ENCODE assay signal across 11 cellular contexts in the genomic region with DNA sequence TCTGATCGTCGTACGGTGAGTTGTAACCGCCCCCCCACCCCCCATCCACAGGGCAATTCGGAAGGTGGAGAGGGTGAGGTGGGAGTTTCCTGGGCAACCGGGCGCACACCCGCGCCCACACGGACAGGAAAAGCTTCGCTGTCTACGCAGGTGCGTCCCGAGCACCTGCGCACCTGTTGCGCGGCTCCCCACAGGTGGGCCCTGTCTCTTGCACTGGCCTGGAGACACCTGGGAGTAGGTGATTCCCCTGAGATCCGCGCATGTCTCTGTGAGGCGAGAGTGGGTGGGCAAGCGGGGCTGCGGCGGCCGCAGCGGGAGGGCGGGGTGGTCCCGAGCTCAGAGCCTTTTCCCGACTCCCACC. TPM values are rescaled to one million over a fixed set of nuclear protein-coding genes. Genes with fewer than 3 reads are reported as not detected.
DNase-seq lines count a peak whose midpoint lies in the region; ATAC-seq and TF ChIP-seq lines count a peak whose summit lies in the region.
"Had no signal": no experiment of that assay in that cellular context is flagged by ENCODE, and none has a peak within 500 bp of the region (broad histone marks: within the 10 kb centered on the region; RNA-seq: fewer than 3 reads in every experiment).

No MANE protein-coding gene starts in this region.

- no peak for DNase-seq in CD4-positive, alpha-beta memory T cell
- DNase-seq in WTC11 (ENCODE audit: low spot score) (peak; percentile 27), mucosa of descending colon (peak; percentile 17 to 59 (median 52)), NCI-H446 treated with DMSO at 0.1 percent for 48 hours (lab: John Stamatoyannopoulos, UW) (no peak), GDM1 (lab: John Stamatoyannopoulos, UW) (no peak), MG63 (no peak)
- no peak for DNase-seq in NK-92 treated with Interleukin-12 subunit alpha and Interleukin-12 subunit beta, amount 100 ng/mL, for 24 hours (lab: John Stamatoyannopoulos, UW)
- DNase-seq: SIG-M5 had no signal

- H3K4me3 ChIP-seq in CD4-positive, alpha-beta memory T cell (ENCODE audit: low read length in 2 of 2), result no peak overlapping the region
- no peak overlapping the region for H3K4me3 ChIP-seq in mucosa of descending colon
- no peak overlapping the region; the same call in 1 of the 2 replicates for H3K4me3 ChIP-seq in MG63

- no peaks in the 10 kb centered on the region for H3K9me3 ChIP-seq in CD4-positive, alpha-beta memory T cell (ENCODE audit: control insufficient read depth in 1 of 2, low read length in 2 of 2)
- H3K9me3 ChIP-seq in mucosa of descending colon (no peaks in the 10 kb centered on the region), MG63 (no peaks in the 10 kb centered on the region)
- H3K9me3 ChIP-seq: gastroesophageal sphincter, thyroid gland had no signal

- peaks cover 15% of the 10 kb centered on the region for H3K4me1 ChIP-seq in CD4-positive, alpha-beta memory T cell (ENCODE audit: insufficient read depth, low read length)
- H3K4me1 ChIP-seq in mucosa of descending colon (ENCODE audit: low read depth), result peaks cover 16% of the 10 kb centered on the region

- no peaks in the 10 kb centered on the region for H3K9me3 Mint-ChIP-seq in CD4-positive, alpha-beta memory T cell
- H3K9me3 Mint-ChIP-seq in WTC11, result no peaks in the 10 kb centered on the region

- no peaks in the 10 kb centered on the region for H3K36me3 Mint-ChIP-seq in CD4-positive, alpha-beta memory T cell
- H3K36me3 Mint-ChIP-seq in WTC11, result no peaks in the 10 kb centered on the region

- intact Hi-C loops in CD4-positive, alpha-beta memory T cell (cut with micrococcal nuclease), result no loop called here
- intact Hi-C loops in mucosa of descending colon (cut with DNase I, micrococcal nuclease), result no loop called here

- CTCF ChIA-PET in CD4-positive, alpha-beta memory T cell (lab: Charles Lee; ENCODE audit: partially characterized antibody), result no interaction called here
- CTCF ChIA-PET in WTC11 (lab: Charles Lee), result interaction anchor here (1.3 to 1.5 kb wide), 2 partner anchors 12 to 412 kb away, joined by 3 to 6 read pairs; a partner anchor contains a TSS

- peak; percentile 29 for ATAC-seq in HG02642 (IDR thresholded peaks at IDR 0.05; ENCODE audit: poor library complexity, unreplicated experiment)
- peak; percentile 31 for ATAC-seq in WTC11
- peak; percentile 81 for ATAC-seq in mucosa of descending colon

- peak overlapping the region in 7 of 8 donors; percentile 18 to 75 (median 65) for H3K4me3 Mint-ChIP-seq in CD4-positive, alpha-beta memory T cell
- H3K4me3 Mint-ChIP-seq in WTC11, result peak overlapping the region; percentile 64

- peaks cover 33 to 36% of the 10 kb centered on the region in 2 donors for H3K27me3 Mint-ChIP-seq in CD4-positive, alpha-beta memory T cell
- peaks cover 78% of the 10 kb centered on the region for H3K27me3 Mint-ChIP-seq in WTC11 (ENCODE audit: low read depth)

- H3K27ac Mint-ChIP-seq in CD4-positive, alpha-beta memory T cell, result no peak overlapping the region
- no peak overlapping the region for H3K27ac Mint-ChIP-seq in WTC11

- H3K27me3 ChIP-seq in CD4-positive, alpha-beta memory T cell (ENCODE audit: insufficient read depth, low read length), result peaks cover 29% of the 10 kb centered on the region
- peaks cover 36% of the 10 kb centered on the region for H3K27me3 ChIP-seq in MG63

- POLR2A ChIA-PET in CD4-positive, alpha-beta memory T cell (lab: Charles Lee; ENCODE audit: partially characterized antibody), result no interaction called here
- POLR2A ChIA-PET in WTC11 (lab: Charles Lee), result no interaction called here

- no peak for TF ChIP-seq CTCF in WTC11 (IDR thresholded peaks at IDR 0.05)
- TF ChIP-seq CTCF in mucosa of descending colon (IDR thresholded peaks at IDR 0.05), result no peak

- no peaks in the 10 kb centered on the region for H3K36me3 ChIP-seq in CD4-positive, alpha-beta memory T cell (ENCODE audit: insufficient read depth, low read length)
- H3K36me3 ChIP-seq in mucosa of descending colon (ENCODE audit: low read depth) (no peaks in the 10 kb centered on the region), MG63 (no peaks in the 10 kb centered on the region)
- H3K36me3 ChIP-seq: gastroesophageal sphincter, thyroid gland had no signal

- H3K27ac ChIP-seq in CD4-positive, alpha-beta memory T cell (ENCODE audit: low read depth, low read length), result no peak overlapping the region
- H3K27ac ChIP-seq: gastroesophageal sphincter, thyroid gland had no signal

- peaks cover 7 to 20% (median 15%) of the 10 kb centered on the region in 4 donors for H3K4me1 Mint-ChIP-seq in CD4-positive, alpha-beta memory T cell
- peaks cover 10% of the 10 kb centered on the region for H3K4me1 Mint-ChIP-seq in WTC11

TF ChIP-seq in WTC11, 78 proteins besides CTCF, POLR2A, EP300 and RAD21 (continues in another document):
- TF ChIP-seq CREM (CRISPR knock-in tag; IDR thresholded peaks at IDR 0.05) (no peak), E2F4 (CRISPR knock-in tag; IDR thresholded peaks at IDR 0.05; ENCODE audit: borderline replicate concordance, low read depth) (no peak), ZNF281 (CRISPR knock-in tag; IDR thresholded peaks at IDR 0.05) (no peak), ZNF317 (CRISPR knock-in tag; IDR thresholded peaks at IDR 0.05; ENCODE audit: borderline replicate concordance, low read depth) (no peak), ZBTB21 (CRISPR knock-in tag; IDR thresholded peaks at IDR 0.05; ENCODE audit: borderline replicate concordance) (no peak), ZNF416 (CRISPR knock-in tag; IDR thresholded peaks at IDR 0.05) (no peak)
- TF ChIP-seq, protein P1, sequence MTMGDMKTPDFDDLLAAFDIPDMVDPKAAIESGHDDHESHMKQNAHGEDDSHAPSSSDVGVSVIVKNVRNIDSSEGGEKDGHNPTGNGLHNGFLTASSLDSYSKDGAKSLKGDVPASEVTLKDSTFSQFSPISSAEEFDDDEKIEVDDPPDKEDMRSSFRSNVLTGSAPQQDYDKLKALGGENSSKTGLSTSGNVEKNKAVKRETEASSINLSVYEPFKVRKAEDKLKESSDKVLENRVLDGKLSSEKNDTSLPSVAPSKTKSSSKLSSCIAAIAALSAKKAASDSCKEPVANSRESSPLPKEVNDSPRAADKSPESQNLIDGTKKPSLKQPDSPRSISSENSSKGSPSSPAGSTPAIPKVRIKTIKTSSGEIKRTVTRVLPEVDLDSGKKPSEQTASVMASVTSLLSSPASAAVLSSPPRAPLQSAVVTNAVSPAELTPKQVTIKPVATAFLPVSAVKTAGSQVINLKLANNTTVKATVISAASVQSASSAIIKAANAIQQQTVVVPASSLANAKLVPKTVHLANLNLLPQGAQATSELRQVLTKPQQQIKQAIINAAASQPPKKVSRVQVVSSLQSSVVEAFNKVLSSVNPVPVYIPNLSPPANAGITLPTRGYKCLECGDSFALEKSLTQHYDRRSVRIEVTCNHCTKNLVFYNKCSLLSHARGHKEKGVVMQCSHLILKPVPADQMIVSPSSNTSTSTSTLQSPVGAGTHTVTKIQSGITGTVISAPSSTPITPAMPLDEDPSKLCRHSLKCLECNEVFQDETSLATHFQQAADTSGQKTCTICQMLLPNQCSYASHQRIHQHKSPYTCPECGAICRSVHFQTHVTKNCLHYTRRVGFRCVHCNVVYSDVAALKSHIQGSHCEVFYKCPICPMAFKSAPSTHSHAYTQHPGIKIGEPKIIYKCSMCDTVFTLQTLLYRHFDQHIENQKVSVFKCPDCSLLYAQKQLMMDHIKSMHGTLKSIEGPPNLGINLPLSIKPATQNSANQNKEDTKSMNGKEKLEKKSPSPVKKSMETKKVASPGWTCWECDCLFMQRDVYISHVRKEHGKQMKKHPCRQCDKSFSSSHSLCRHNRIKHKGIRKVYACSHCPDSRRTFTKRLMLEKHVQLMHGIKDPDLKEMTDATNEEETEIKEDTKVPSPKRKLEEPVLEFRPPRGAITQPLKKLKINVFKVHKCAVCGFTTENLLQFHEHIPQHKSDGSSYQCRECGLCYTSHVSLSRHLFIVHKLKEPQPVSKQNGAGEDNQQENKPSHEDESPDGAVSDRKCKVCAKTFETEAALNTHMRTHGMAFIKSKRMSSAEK (CRISPR knock-in tag; IDR thresholded peaks at IDR 0.05; ENCODE audit: borderline replicate concordance), result no peak

RNA-seq across cellular contexts. Expression of gene ATP6V1C2, which starts 0.5 kb away (rescaled TPM):
- total RNA-seq in CD4-positive, alpha-beta memory T cell, result not detected
- under 1 TPM; 0.17 to 0.20 TPM for polyA plus RNA-seq in CD4-positive, alpha-beta memory T cell
- total RNA-seq in WTC11 (2021), result 0.42 to 1.9 TPM (median 1.2 TPM) in 3 replicates
- 1 to 10 TPM in 2 of 3 donors, under 1 TPM in 1; 0.57 to 3.8 (median 1.0) TPM for total RNA-seq in mucosa of descending colon
- total RNA-seq in MG63 (2014; rRNA removed; shearing (Covaris generic); ENCODE audit: low replicate concordance), result not detected in 2 replicates
- total RNA-seq: thyroid gland had no signal

RNA-seq across cellular contexts. Expression of gene NOL10, which starts 31.2 kb away (rescaled TPM):
- total RNA-seq in CD4-positive, alpha-beta memory T cell, result 10 to 100 TPM; 21.3 to 22.7 TPM
- polyA plus RNA-seq in CD4-positive, alpha-beta memory T cell, result 10 to 100 TPM; 13.0 to 20.8 TPM
- total RNA-seq in WTC11 (2021) (28.1 to 31.8 TPM (median 28.7 TPM) in 3 replicates), mucosa of descending colon (10 to 100 TPM; 17.0 to 22.7 (median 19.7) TPM)
- 49.4 and 57.3 TPM in 2 replicates for total RNA-seq in MG63 (2014; rRNA removed; shearing (Covaris generic); ENCODE audit: low replicate concordance)

Comparison
In these comparisons a context has a peak if more than half of its experiments do, and no peak if none do; other contexts are left out.
1. DNase-seq: peak in WTC11 (single experiment) and mucosa of descending colon (3 of 3); none in CD4-positive, alpha-beta memory T cell (0 of 5), NK-92 treated with Interleukin-12 subunit alpha and Interleukin-12 subunit beta, amount 100 ng/mL, for 24 hours (single experiment), NCI-H446 treated with DMSO at 0.1 percent for 48 hours (single experiment), GDM1 (single experiment) and MG63 (single experiment).
2. ATAC-seq: peak in every context shown above with its lines; median percentile 81 in mucosa of descending colon; 31 in WTC11; 29 in HG02642.